9 cellular contexts compared by ENCODE assay signal in genomic region chr14:99794156-99794780, GRCh38. TPM values are rescaled to one million over a fixed set of nuclear protein-coding genes. Genes with fewer than 3 reads are reported as not detected.
A peak's percentile ranks its signal among the peaks of the same experiment; 100 is the strongest.
DNase-seq lines count a peak whose midpoint lies in the region; ATAC-seq and TF ChIP-seq lines count a peak whose summit lies in the region.
"Had no signal": no experiment of that assay in that cellular context is flagged by ENCODE, and none has a peak within 500 bp of the region (broad histone marks: within the 10 kb centered on the region; RNA-seq: fewer than 3 reads in every experiment).

No MANE protein-coding gene starts in this region.

- H3K9me3 ChIP-seq in colonic mucosa, result no peaks in the 10 kb centered on the region

- H3K4me1 Mint-ChIP-seq in nephron progenitor cell, result peaks cover 33% of the 10 kb centered on the region

- intact Hi-C loops in colonic mucosa (cut with DNase I), result no loop called here

- peaks cover 15% of the 10 kb centered on the region for H3K36me3 Mint-ChIP-seq in nephron progenitor cell (ENCODE audit: low read depth)

- no peak overlapping the region for H3K27ac Mint-ChIP-seq in nephron progenitor cell

- no peak overlapping the region for H3K27ac ChIP-seq in colonic mucosa

- TF ChIP-seq CTCF in BJ (IDR thresholded peaks at IDR 0.05; ENCODE audit: insufficient read depth, low read depth, low read length) (no peak), LNCaP clone FGC (IDR thresholded peaks at IDR 0.05; ENCODE audit: control insufficient read depth, extremely low read depth, insufficient read depth) (no peak), colonic mucosa (IDR thresholded peaks at IDR 0.05) (no peak), nephron progenitor cell (IDR thresholded peaks at IDR 0.05) (no peak)

- POLR2A ChIA-PET in BJ (lab: Charles Lee), result no interaction called here

- CTCF ChIA-PET in BJ (lab: Yijun Ruan, JAX), result interaction anchor here (0.7 to 5.7 kb wide), 2 partner anchors 11 to 63 kb away, joined by 3 to 38 read pairs; no protein-coding TSS in a partner anchor

- H3K36me3 ChIP-seq in BJ (ENCODE audit: control insufficient read depth, insufficient read depth, low read length), result no peaks in the 10 kb centered on the region
- no peaks in the 10 kb centered on the region for H3K36me3 ChIP-seq in colonic mucosa

- H3K9ac ChIP-seq in colonic mucosa (ENCODE audit: low read depth in 2 of 2, low read length in 2 of 2), result no peak overlapping the region

- H3K27me3 ChIP-seq in BJ (ENCODE audit: control insufficient read depth, insufficient read depth, low read length) (no peaks in the 10 kb centered on the region), colonic mucosa (peaks cover 25% of the 10 kb centered on the region)

- peaks cover 13% of the 10 kb centered on the region for H3K9me3 Mint-ChIP-seq in nephron progenitor cell

- H3K27me3 Mint-ChIP-seq in nephron progenitor cell (ENCODE audit: low read depth, poor library complexity), result peaks cover 24% of the 10 kb centered on the region

- DNase-seq in BJ (ENCODE audit: low read depth) (no peak), LNCaP clone FGC (ENCODE audit: low read depth) (no peak), colonic mucosa (no peak), nephron progenitor cell (no peak), left lobe of liver (ENCODE audit: low spot score) (no peak), cerebellar cortex (ENCODE audit: low spot score) (no peak)
- DNase-seq in stimulated activated CD8-positive, alpha-beta memory T cell treated with anti-CD3 and anti-CD28 coated beads, Interleukin-4, amount 100 ng/mL, for 48 hours, result no peak
- DNase-seq: hippocampal formation had no signal

- ATAC-seq in left lobe of liver, result no peak
- no peak for ATAC-seq in HG02571 (IDR thresholded peaks at IDR 0.05; ENCODE audit: unreplicated experiment)

- H3K4me1 ChIP-seq in colonic mucosa, result no peaks in the 10 kb centered on the region

- H3K4me3 Mint-ChIP-seq in nephron progenitor cell, result peak overlapping the region; percentile 82

- peak overlapping the region; percentile 55 for H3K4me3 ChIP-seq in BJ (ENCODE audit: low read depth, low read length)
- H3K4me3 ChIP-seq in LNCaP clone FGC (ENCODE audit: low read depth, low read length), result peak overlapping the region; percentile 52
- peak overlapping the region; percentile 2 for H3K4me3 ChIP-seq in colonic mucosa

RNA-seq across cellular contexts. Expression of gene EML1, which starts 1.1 kb away (rescaled TPM):
- 11.8 and 14.2 TPM in 2 replicates for polyA plus RNA-seq in BJ (2011; rRNA removed)
- 20.5 and 48.5 TPM in 2 replicates for polyA minus RNA-seq in BJ (2011; rRNA and poly(A)+ RNA removed)
- total RNA-seq in colonic mucosa, result 10 to 100 TPM in 1 of 2 donors, 1 to 10 TPM in 1; 3.6 to 14.2 TPM
- total RNA-seq in left lobe of liver, result 5.1 TPM

Comparison
In these comparisons a context has a peak if more than half of its experiments do, and no peak if none do; other contexts are left out.
1. H3K4me3 ChIP-seq: peak in every context shown above with its lines; median percentile 55 in BJ; 52 in LNCaP clone FGC; 2 in colonic mucosa.